Comparison of ENCODE assay signal across 4 cellular contexts in the genomic region with DNA sequence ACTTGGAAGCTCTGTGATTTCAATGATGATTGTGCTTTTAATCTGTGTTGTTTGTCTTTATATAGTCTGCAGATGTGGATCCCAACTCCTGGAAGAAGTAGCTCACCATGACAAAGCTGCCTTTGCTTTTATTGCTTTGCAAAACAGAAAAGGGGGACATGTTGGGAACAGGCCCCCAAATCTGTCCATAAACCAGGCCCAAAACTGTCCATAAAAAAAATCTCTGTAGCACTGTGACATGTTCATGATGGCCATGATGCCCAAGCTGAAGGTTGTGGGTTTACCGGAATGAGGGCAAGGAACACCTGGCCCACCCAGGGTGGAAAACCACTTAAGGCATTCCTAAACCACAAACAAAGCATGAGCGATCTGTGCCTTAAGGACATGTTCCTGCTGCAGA. TPM values are rescaled to one million over a fixed set of nuclear protein-coding genes. Genes with fewer than 3 reads are reported as not detected.
"Had no signal": no experiment of that assay in that cellular context is flagged by ENCODE, and none has a peak within 500 bp of the region (broad histone marks: within the 10 kb centered on the region; RNA-seq: fewer than 3 reads in every experiment).

No MANE protein-coding gene starts in this region.

RNA-seq across cellular contexts. Expression of gene ADH1C, which starts 19.9 kb away (rescaled TPM):
- total RNA-seq: LHCN-M2, MCF 10A, NCI-H460 had no signal

RNA-seq across cellular contexts. Expression of gene ADH1B, which starts 51.3 kb away (rescaled TPM):
- total RNA-seq: LHCN-M2, M059J, NCI-H460 had no signal
